1 cellular context compared by ENCODE assay signal in genomic region chr11:2905299-2905698, GRCh38.
TF ChIP-seq lines count a peak whose summit lies in the region.

No MANE protein-coding gene starts in this region.

TF ChIP-seq in K562, 482 proteins besides CTCF, POLR2A, EP300 and RAD21:
- 0 out of 2 replicates have a peak, but pooled peaks have one; percentile 14 for TF ChIP-seq NFIC (IDR thresholded peaks at IDR 0.05)
- TF ChIP-seq ZNF146 (CRISPR knock-in tag; IDR thresholded peaks at IDR 0.05; ENCODE audit: unreplicated experiment): peak; percentile 97
- TF ChIP-seq BCOR (IDR thresholded peaks at IDR 0.05): 0 out of 2 replicates have a peak, but pooled peaks have one; percentile 35
